8 cellular contexts compared by ENCODE assay signal in genomic region chr6:26234421-26235239, GRCh38.
DNase-seq lines count a peak whose midpoint lies in the region; ATAC-seq and TF ChIP-seq lines count a peak whose summit lies in the region.

No MANE protein-coding gene starts in this region.

- peak; percentile 46 for ATAC-seq in HG02840 (IDR thresholded peaks at IDR 0.05; ENCODE audit: low FRiP score, unreplicated experiment)

- peak overlapping the region; percentile 82 for H3K4me3 Mint-ChIP-seq in activated CD4-positive, alpha-beta T cell treated with anti-CD3 and anti-CD28 coated beads, Interleukin-2, amount 10 ng/mL, durations not matched to agents 24 days and 14 days
- peak overlapping the region; percentile 87 for H3K4me3 Mint-ChIP-seq in mesothelial cell of epicardium

- peaks cover 5% of the 10 kb centered on the region for H3K36me3 Mint-ChIP-seq in activated CD4-positive, alpha-beta T cell treated with anti-CD3 and anti-CD28 coated beads, Interleukin-2, amount 10 ng/mL, durations not matched to agents 24 days and 14 days (ENCODE audit: low read depth)
- H3K36me3 Mint-ChIP-seq in mesothelial cell of epicardium = no peaks in the 10 kb centered on the region

- intact Hi-C loops in activated CD4-positive, alpha-beta T cell treated with anti-CD3 and anti-CD28 coated beads, Interleukin-2, amount 10 ng/mL, durations not matched to agents 24 days and 14 days (cut with micrococcal nuclease) = loop anchor here (1.0 to 2.0 kb wide), 3 partner anchors 16 to 76 kb away; a partner anchor contains a TSS

- H3K27me3 Mint-ChIP-seq in activated CD4-positive, alpha-beta T cell treated with anti-CD3 and anti-CD28 coated beads, Interleukin-2, amount 10 ng/mL, durations not matched to agents 24 days and 14 days = no peaks in the 10 kb centered on the region
- H3K27me3 Mint-ChIP-seq in mesothelial cell of epicardium (ENCODE audit: low read depth) = no peaks in the 10 kb centered on the region

- peak overlapping the region; percentile 97 for H3K27ac Mint-ChIP-seq in activated CD4-positive, alpha-beta T cell treated with anti-CD3 and anti-CD28 coated beads, Interleukin-2, amount 10 ng/mL, durations not matched to agents 24 days and 14 days
- peak overlapping the region; percentile 93 for H3K27ac Mint-ChIP-seq in mesothelial cell of epicardium

- DNase-seq in activated T-cell treated with anti-CD3 and anti-CD28 coated beads for 1 hour (ENCODE audit: low read depth) = peak; percentile 51
- DNase-seq in activated T-cell treated with anti-CD3 and anti-CD28 coated beads, Interleukin-2, amount 50 U/mL, for 48 hours = no peak
- peak; percentile 88 for DNase-seq in NCI-H2227 (lab: John Stamatoyannopoulos, UW; ENCODE audit: unreplicated experiment)
- DNase-seq in activated CD4-positive, alpha-beta T cell treated with anti-CD3 and anti-CD28 coated beads, Interleukin-2, amount 10 ng/mL, durations not matched to agents 24 days and 14 days = peak; percentile 95
- peak; percentile 54 for DNase-seq in effector CD8-positive, alpha-beta T cell (lab: John Stamatoyannopoulos, UW)
- peak in 1 of 2 experiments; percentile 61 for DNase-seq in mesothelial cell of epicardium (ENCODE audit: low spot score in 2 of 2, unreplicated experiment in 2 of 2)
- peak; percentile 53 to 93 (median 78) for DNase-seq in stimulated activated naive CD4-positive, alpha-beta T cell (lab: John Stamatoyannopoulos, UW)

- peaks cover 39% of the 10 kb centered on the region for H3K4me1 Mint-ChIP-seq in activated CD4-positive, alpha-beta T cell treated with anti-CD3 and anti-CD28 coated beads, Interleukin-2, amount 10 ng/mL, durations not matched to agents 24 days and 14 days
- peaks cover 23% of the 10 kb centered on the region for H3K4me1 Mint-ChIP-seq in mesothelial cell of epicardium

- TF ChIP-seq CTCF in mesothelial cell of epicardium (IDR thresholded peaks at IDR 0.05; ENCODE audit: unreplicated experiment) = no peak

- no peaks in the 10 kb centered on the region for H3K9me3 Mint-ChIP-seq in activated CD4-positive, alpha-beta T cell treated with anti-CD3 and anti-CD28 coated beads, Interleukin-2, amount 10 ng/mL, durations not matched to agents 24 days and 14 days
- H3K9me3 Mint-ChIP-seq in mesothelial cell of epicardium = no peaks in the 10 kb centered on the region

Comparison
In these comparisons a context has a peak if more than half of its experiments do, and no peak if none do; other contexts are left out.
1. DNase-seq: peak in activated T-cell treated with anti-CD3 and anti-CD28 coated beads for 1 hour (single experiment), NCI-H2227 (single experiment), activated CD4-positive, alpha-beta T cell treated with anti-CD3 and anti-CD28 coated beads, Interleukin-2, amount 10 ng/mL, durations not matched to agents 24 days and 14 days (single experiment), effector CD8-positive, alpha-beta T cell (single experiment) and stimulated activated naive CD4-positive, alpha-beta T cell (6 of 6); none in activated T-cell treated with anti-CD3 and anti-CD28 coated beads, Interleukin-2, amount 50 U/mL, for 48 hours (0 of 2).